ENCODE assay signal across 20 cellular contexts in the genomic region with DNA sequence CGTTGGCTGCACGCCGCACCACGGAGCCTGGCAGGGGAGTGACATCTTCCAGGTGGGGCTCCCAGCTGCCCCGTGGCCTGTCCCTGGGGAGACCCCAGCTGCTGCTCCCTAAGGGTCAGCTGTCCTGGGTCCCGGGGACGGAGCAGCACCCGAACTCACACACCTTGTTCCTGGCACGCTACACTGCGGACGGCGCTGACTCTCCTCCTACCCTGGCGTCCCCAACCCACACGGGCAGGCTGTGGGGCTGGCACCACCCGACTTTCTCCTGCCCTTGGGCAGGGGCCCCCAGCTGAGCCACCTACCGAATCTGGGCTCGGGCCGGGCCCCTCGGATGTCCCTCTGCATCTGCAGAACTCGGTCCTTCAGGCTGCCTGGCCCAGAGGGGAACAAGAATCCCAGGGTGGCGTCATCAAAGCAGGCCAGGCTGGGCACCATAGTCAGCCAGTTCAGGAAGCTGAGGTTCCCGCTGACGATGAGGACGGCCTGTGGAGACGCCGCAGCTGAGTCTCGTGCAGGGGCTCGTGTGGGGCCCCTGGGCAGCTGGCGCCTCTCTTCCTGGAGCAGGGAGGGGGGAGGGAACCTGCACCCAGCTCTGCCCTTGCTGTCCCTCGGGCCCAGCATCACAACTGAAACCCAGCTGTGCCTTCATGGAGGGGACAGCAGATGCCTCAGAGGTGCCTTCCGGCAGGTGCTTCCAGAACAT.
"Had no signal": no experiment of that assay in that cellular context is flagged by ENCODE, and none has a peak within 500 bp of the region (broad histone marks: within the 10 kb centered on the region; RNA-seq: fewer than 3 reads in every experiment).

No MANE protein-coding gene starts in this region.

- H3K4me3 ChIP-seq: lower lobe of right lung, tibial nerve, vagina had no signal

- H3K27me3 ChIP-seq: brain microvascular endothelial cell, foreskin keratinocyte, tibial nerve, vagina had no signal

- H3K27me3 Mint-ChIP-seq: activated CD8-positive, alpha-beta memory T cell treated with anti-CD3 and anti-CD28 coated beads, Interleukin-2, amount 10 ng/mL, durations not matched to agents 7 days and 5 days; activated naive CD8-positive, alpha-beta T cell treated with anti-CD3 and anti-CD28 coated beads, Interleukin-2, amount 10 ng/mL, durations not matched to agents 7 days and 5 days; effector memory CD8-positive, alpha-beta T cell; T-cell had no signal

- H3K27ac ChIP-seq: brain microvascular endothelial cell, foreskin keratinocyte, lower lobe of right lung, tibial nerve, vagina had no signal

- H3K4me1 Mint-ChIP-seq: activated CD8-positive, alpha-beta memory T cell treated with anti-CD3 and anti-CD28 coated beads, Interleukin-2, amount 10 ng/mL, durations not matched to agents 7 days and 5 days; activated naive CD8-positive, alpha-beta T cell treated with anti-CD3 and anti-CD28 coated beads, Interleukin-2, amount 10 ng/mL, durations not matched to agents 7 days and 5 days; T-cell had no signal

- ATAC-seq: activated CD8-positive, alpha-beta memory T cell treated with anti-CD3 and anti-CD28 coated beads, Interleukin-2, amount 10 ng/mL, durations not matched to agents 7 days and 5 days; activated T-cell treated with anti-CD3 and anti-CD28 coated beads, Interleukin-2, amount 50 U/mL, for 4 hours; effector memory CD8-positive, alpha-beta T cell; foreskin keratinocyte; lower lobe of right lung; T-cell had no signal

- H3K27ac Mint-ChIP-seq: activated CD8-positive, alpha-beta memory T cell treated with anti-CD3 and anti-CD28 coated beads, Interleukin-2, amount 10 ng/mL, durations not matched to agents 7 days and 5 days; activated naive CD8-positive, alpha-beta T cell treated with anti-CD3 and anti-CD28 coated beads, Interleukin-2, amount 10 ng/mL, durations not matched to agents 7 days and 5 days; effector memory CD8-positive, alpha-beta T cell had no signal

- H3K4me3 Mint-ChIP-seq: activated CD8-positive, alpha-beta memory T cell treated with anti-CD3 and anti-CD28 coated beads, Interleukin-2, amount 10 ng/mL, durations not matched to agents 7 days and 5 days; activated naive CD8-positive, alpha-beta T cell treated with anti-CD3 and anti-CD28 coated beads, Interleukin-2, amount 10 ng/mL, durations not matched to agents 7 days and 5 days; activated T-cell treated with anti-CD3 and anti-CD28 coated beads, Interleukin-2, amount 50 U/mL, for 4 hours; T-cell had no signal

- H3K36me3 ChIP-seq: brain microvascular endothelial cell had no signal

- H3K9me3 ChIP-seq: lower lobe of right lung, tibial nerve, vagina had no signal

- H3K9me3 Mint-ChIP-seq: activated naive CD8-positive, alpha-beta T cell treated with anti-CD3 and anti-CD28 coated beads, Interleukin-2, amount 10 ng/mL, durations not matched to agents 7 days and 5 days; activated T-cell treated with anti-CD3 and anti-CD28 coated beads, Interleukin-2, amount 50 U/mL, for 4 hours; effector memory CD8-positive, alpha-beta T cell; T-cell had no signal

- DNase-seq: activated CD4-positive, alpha-beta T cell treated with anti-CD3 and anti-CD28 coated beads, Interleukin-2, amount 50 U/mL, for 48 hours; activated CD4-positive, CD25-positive, alpha-beta regulatory T cell treated with anti-CD3 and anti-CD28 coated beads, Interleukin-2, amount 50 U/mL, for 72 hours; activated CD8-positive, alpha-beta memory T cell treated with anti-CD3 and anti-CD28 coated beads, Interleukin-2, amount 10 ng/mL, durations not matched to agents 7 days and 5 days; activated effector memory CD4-positive, alpha-beta T cell treated with anti-CD3 and anti-CD28 coated beads, Interleukin-2, amount 50 U/mL, for 16 hours; activated naive CD8-positive, alpha-beta T cell treated with anti-CD3 and anti-CD28 coated beads, Interleukin-2, amount 10 ng/mL, durations not matched to agents 7 days and 5 days; activated T-cell treated with anti-CD3 and anti-CD28 coated beads, Interleukin-2, amount 50 U/mL, for 4 hours; brain microvascular endothelial cell; cerebellar nuclear complex; dermis blood vessel endothelial cell; effector memory CD8-positive, alpha-beta T cell; foreskin keratinocyte; kidney glomerular epithelial cell; stimulated activated CD4-positive, alpha-beta T cell treated with anti-CD3 and anti-CD28 coated beads, Interleukin-2, amount 100 ng/mL, for 48 hours; stimulated activated naive CD4-positive, alpha-beta T cell treated with Interleukin-2 at 50 U/mL for 16 hours; substantia nigra; T-cell; T-helper 9 cell had no signal

- H3K4me1 ChIP-seq: foreskin keratinocyte, lower lobe of right lung, tibial nerve, vagina had no signal

- H3K36me3 Mint-ChIP-seq: activated CD8-positive, alpha-beta memory T cell treated with anti-CD3 and anti-CD28 coated beads, Interleukin-2, amount 10 ng/mL, durations not matched to agents 7 days and 5 days; activated naive CD8-positive, alpha-beta T cell treated with anti-CD3 and anti-CD28 coated beads, Interleukin-2, amount 10 ng/mL, durations not matched to agents 7 days and 5 days had no signal
